In genomic region chr1:205998457-205999241, GRCh38 we compare ENCODE assay signal across 18 cellular contexts. TPM values are rescaled to one million over a fixed set of nuclear protein-coding genes. Genes with fewer than 3 reads are reported as not detected.
DNase-seq lines count a peak whose midpoint lies in the region; ATAC-seq and TF ChIP-seq lines count a peak whose summit lies in the region.
"Had no signal": no experiment of that assay in that cellular context is flagged by ENCODE, and none has a peak within 500 bp of the region (broad histone marks: within the 10 kb centered on the region; RNA-seq: fewer than 3 reads in every experiment).

No MANE protein-coding gene starts in this region.

- intact Hi-C loops in gastrocnemius medialis (cut with DNase I; ENCODE audit: low total_unique reads), result no loop called here

- H3K27ac ChIP-seq in coronary artery (no peak overlapping the region), gastrocnemius medialis (peak overlapping the region; percentile 75 to 82 (median 79))
- H3K27ac ChIP-seq: breast epithelium, C4-2B, epithelial cell of prostate, sigmoid colon, stomach had no signal

- DNase-seq in NCI-H69 (lab: John Stamatoyannopoulos, UW) (peak; percentile 53), coronary artery (ENCODE audit: low spot score) (peak; percentile 69), inferior parietal cortex (ENCODE audit: extremely low spot score) (peak; percentile 65), gastrocnemius medialis (peak; percentile 65 to 77), UCSD-AML1 (lab: John Stamatoyannopoulos, UW; ENCODE audit: unreplicated experiment) (no peak), HCEC 1CT (no peak)
- DNase-seq: activated CD4-positive, alpha-beta T cell treated with anti-CD3 and anti-CD28 coated beads for 4 hours; NCI-H2081; PC-3; sigmoid colon; stomach had no signal

- peaks cover 37 to 42% of the 10 kb centered on the region in 2 donors for H3K4me1 ChIP-seq in gastrocnemius medialis

- ATAC-seq in gastrocnemius medialis (peak; percentile 87 to 89), HG02852 (IDR thresholded peaks at IDR 0.05; ENCODE audit: unreplicated experiment) (no peak)
- ATAC-seq: PC-3 had no signal

- in situ Hi-C loops in gastrocnemius medialis (cut with MboI; ENCODE audit: low sequenced_read_pairs in 4 of 4), result loop anchor here in 1 of 4 donors (25.0 kb wide), 1 partner anchor 336 kb away; no protein-coding TSS in a partner anchor

- H3K27me3 ChIP-seq in gastrocnemius medialis, result no peaks in the 10 kb centered on the region
- H3K27me3 ChIP-seq: breast epithelium, sigmoid colon, stomach had no signal

- TF ChIP-seq CTCF in coronary artery (IDR thresholded peaks at IDR 0.05) (no peak), gastrocnemius medialis (IDR thresholded peaks at IDR 0.05 in 4 of 5, conservative IDR thresholded peaks at IDR 0.05 in 1 of 5) (no peak)

- no peaks in the 10 kb centered on the region for H3K9me3 ChIP-seq in gastrocnemius medialis
- H3K9me3 ChIP-seq: breast epithelium, sigmoid colon, stomach had no signal

- H3K4me3 ChIP-seq in coronary artery, result no peak overlapping the region
- no peak overlapping the region for H3K4me3 ChIP-seq in gastrocnemius medialis
- H3K4me3 ChIP-seq: breast epithelium, sigmoid colon, stomach had no signal

- H3K36me3 ChIP-seq in gastrocnemius medialis, result no peaks in the 10 kb centered on the region
- H3K36me3 ChIP-seq: breast epithelium, sigmoid colon had no signal

- no peak for TF ChIP-seq POLR2A in gastrocnemius medialis (IDR thresholded peaks at IDR 0.05)

RNA-seq across cellular contexts. Expression of gene RAB7B, which starts 4.5 kb away (rescaled TPM):
- under 1 TPM in 3 of 4 donors, not detected in 1; 0.15 to 0.62 (median 0.33) TPM for total RNA-seq in gastrocnemius medialis
- total RNA-seq: PC-3; T-helper 1 cell treated with Interleukin-12 subunit alpha and Interleukin-12 subunit beta and Interleukin-4 antibody, amounts not matched to agents 30 ng/mL and 1 ng/mL, for 36 hours had no signal

RNA-seq across cellular contexts. Expression of gene CTSE, which starts 25.0 kb away (rescaled TPM):
- total RNA-seq in gastrocnemius medialis, result not detected
- total RNA-seq: Daoy; mononuclear cell; sigmoid colon; T-helper 1 cell treated with Interleukin-12 subunit alpha and Interleukin-12 subunit beta and Interleukin-4 antibody, amounts not matched to agents 30 ng/mL and 1 ng/mL, for 36 hours had no signal

RNA-seq across cellular contexts. Expression of gene RHEX, which starts 54.3 kb away (rescaled TPM):
- total RNA-seq in gastrocnemius medialis, result not detected
- total RNA-seq: Daoy; mononuclear cell; PC-3; T-helper 1 cell treated with Interleukin-12 subunit alpha and Interleukin-12 subunit beta and Interleukin-4 antibody, amounts not matched to agents 30 ng/mL and 1 ng/mL, for 36 hours had no signal

RNA-seq across cellular contexts. Expression of gene SLC26A9, which starts 55.4 kb away (rescaled TPM):
- total RNA-seq in gastrocnemius medialis, result under 1 TPM; 0.10 to 0.32 (median 0.26) TPM
- total RNA-seq: breast epithelium; Daoy; mononuclear cell; PC-3; sigmoid colon; T-helper 1 cell treated with Interleukin-12 subunit alpha and Interleukin-12 subunit beta and Interleukin-4 antibody, amounts not matched to agents 30 ng/mL and 1 ng/mL, for 36 hours had no signal

Comparison
In these comparisons a context has a peak if more than half of its experiments do, and no peak if none do; other contexts are left out.
1. DNase-seq: peak in NCI-H69 (single experiment), coronary artery (single experiment), inferior parietal cortex (single experiment) and gastrocnemius medialis (2 of 2); none in UCSD-AML1 (single experiment) and HCEC 1CT (single experiment).
2. H3K27ac ChIP-seq: peak in gastrocnemius medialis (4 of 4); none in coronary artery (0 of 2).